1 cellular context compared by ENCODE assay signal in genomic region chr7:2558620-2559282, GRCh38.
A peak's percentile ranks its signal among the peaks of the same experiment; 100 is the strongest.
TF ChIP-seq lines count a peak whose summit lies in the region.

TSS of gene IQCE (plus strand) at chr7:2558979. CDS start at chr7:2559182, 203 bp downstream.

TF ChIP-seq in HepG2, 621 proteins besides CTCF, POLR2A, EP300 and RAD21 (continued from another document and continues in another):
- TF ChIP-seq NCOA2 (CRISPR knock-in tag; IDR thresholded peaks at IDR 0.05) (no peak), ZFP36L2 (CRISPR knock-in tag; IDR thresholded peaks at IDR 0.05) (no peak), ZSCAN5A (CRISPR knock-in tag; IDR thresholded peaks at IDR 0.05; ENCODE audit: borderline replicate concordance) (no peak), STAT5B (CRISPR knock-in tag; IDR thresholded peaks at IDR 0.05) (no peak), RNF219 (CRISPR knock-in tag; IDR thresholded peaks at IDR 0.05) (no peak), ZKSCAN8 (CRISPR knock-in tag; IDR thresholded peaks at IDR 0.05; ENCODE audit: borderline replicate concordance) (no peak), U2AF1 (optimal IDR thresholded peaks at IDR 0.05; ENCODE audit: low read depth, low read length) (no peak), ZNF17 (CRISPR knock-in tag; IDR thresholded peaks at IDR 0.05) (no peak), ZFP91 (CRISPR knock-in tag; IDR thresholded peaks at IDR 0.05; ENCODE audit: borderline replicate concordance) (peak; percentile 37; the same call in 1 of the 2 replicates), ZNF354B (CRISPR knock-in tag; IDR thresholded peaks at IDR 0.05) (no peak), ARNTL (CRISPR knock-in tag; IDR thresholded peaks at IDR 0.05) (no peak), NFIB (CRISPR knock-in tag; IDR thresholded peaks at IDR 0.05; ENCODE audit: borderline replicate concordance) (no peak), CCAR2 (optimal IDR thresholded peaks at IDR 0.05; ENCODE audit: low read depth, low read length) (no peak), ZFP90 (CRISPR knock-in tag; IDR thresholded peaks at IDR 0.05; ENCODE audit: borderline replicate concordance) (no peak), SCMH1 (CRISPR knock-in tag; IDR thresholded peaks at IDR 0.05; ENCODE audit: borderline replicate concordance) (no peak), MTF1 (CRISPR knock-in tag; IDR thresholded peaks at IDR 0.05) (no peak), ZNF30 (CRISPR knock-in tag; IDR thresholded peaks at IDR 0.05) (no peak), ZBTB7A (CRISPR knock-in tag; IDR thresholded peaks at IDR 0.05) (no peak), PATZ1 (CRISPR knock-in tag; IDR thresholded peaks at IDR 0.05) (peak; percentile 78), SKI (IDR thresholded peaks at IDR 0.05; ENCODE audit: partially characterized antibody) (peak; percentile 59), BORCS8-MEF2B (CRISPR knock-in tag; IDR thresholded peaks at IDR 0.05) (no peak), ZNF280B (CRISPR knock-in tag; IDR thresholded peaks at IDR 0.05; ENCODE audit: borderline replicate concordance) (no peak), HOXD1 (CRISPR knock-in tag; IDR thresholded peaks at IDR 0.05) (no peak), TCF7L2 (IDR thresholded peaks at IDR 0.05; ENCODE audit: low read depth, low read length) (no peak), ZNF138 (CRISPR knock-in tag; IDR thresholded peaks at IDR 0.05; ENCODE audit: low read depth) (peak; percentile 54; the same call in 1 of the 2 replicates), KLF15 (CRISPR knock-in tag; IDR thresholded peaks at IDR 0.05; ENCODE audit: borderline replicate concordance) (no peak), HOXA5 (CRISPR knock-in tag; IDR thresholded peaks at IDR 0.05) (no peak), GABPA (IDR thresholded peaks at IDR 0.05; ENCODE audit: low read depth, low read length) (no peak), GABPA (CRISPR knock-in tag; IDR thresholded peaks at IDR 0.05; ENCODE audit: low read depth) (no peak), ZMYM3 (CRISPR knock-in tag; IDR thresholded peaks at IDR 0.05) (peak; percentile 95), SOX13 (IDR thresholded peaks at IDR 0.05) (no peak), SOX13 (CRISPR knock-in tag; conservative IDR thresholded peaks at IDR 0.05 in 1 of 2, IDR thresholded peaks at IDR 0.05 in 1 of 2) (no peak), ZNF841 (CRISPR knock-in tag; IDR thresholded peaks at IDR 0.05; ENCODE audit: borderline replicate concordance) (no peak), MXD3 (CRISPR knock-in tag; IDR thresholded peaks at IDR 0.05) (no peak), ETV6 (CRISPR knock-in tag; conservative IDR thresholded peaks at IDR 0.05) (no peak), ZBTB8A (CRISPR knock-in tag; IDR thresholded peaks at IDR 0.05; ENCODE audit: borderline replicate concordance, low read depth) (no peak), HDAC1 (CRISPR knock-in tag; IDR thresholded peaks at IDR 0.05) (peak; percentile 90), ZNF879 (CRISPR knock-in tag; IDR thresholded peaks at IDR 0.05) (no peak), ZNF770 (CRISPR knock-in tag; IDR thresholded peaks at IDR 0.05) (peak; percentile 100), ZFP36 (IDR thresholded peaks at IDR 0.05; ENCODE audit: borderline replicate concordance, low read depth, low read length, partially characterized antibody) (peak; percentile 17), ZNF639 (CRISPR knock-in tag; conservative IDR thresholded peaks at IDR 0.05) (no peak), ZNF33B (CRISPR knock-in tag; IDR thresholded peaks at IDR 0.05) (no peak), SALL2 (CRISPR knock-in tag; IDR thresholded peaks at IDR 0.05) (no peak), SOX6 (IDR thresholded peaks at IDR 0.05) (no peak), SOX6 (CRISPR knock-in tag; IDR thresholded peaks at IDR 0.05) (no peak; the same call in 1 of the 2 replicates), SMC3 (IDR thresholded peaks at IDR 0.05; ENCODE audit: low read length) (no peak), POLR2AphosphoS2 (IDR thresholded peaks at IDR 0.05; ENCODE audit: low read depth, low read length) (no peak), ZNF362 (CRISPR knock-in tag; IDR thresholded peaks at IDR 0.05; ENCODE audit: borderline replicate concordance) (peak; percentile 86; the same call in 1 of the 2 replicates), ZNF34 (CRISPR knock-in tag; IDR thresholded peaks at IDR 0.05; ENCODE audit: borderline replicate concordance) (0 out of 2 replicates have a peak, but pooled peaks have one; percentile 64), ZMYM2 (CRISPR knock-in tag; IDR thresholded peaks at IDR 0.05) (no peak), ZXDC (CRISPR knock-in tag; IDR thresholded peaks at IDR 0.05) (no peak), ZNF672 (CRISPR knock-in tag; IDR thresholded peaks at IDR 0.05) (no peak), ZNF333 (CRISPR knock-in tag; IDR thresholded peaks at IDR 0.05; ENCODE audit: borderline replicate concordance) (no peak), ETV5 (CRISPR knock-in tag; IDR thresholded peaks at IDR 0.05; ENCODE audit: borderline replicate concordance) (0 out of 2 replicates have a peak, but pooled peaks have one; percentile 12), ZNF326 (CRISPR knock-in tag; IDR thresholded peaks at IDR 0.05; ENCODE audit: borderline replicate concordance) (no peak)
